27 cellular contexts compared by ENCODE assay signal in the genomic region with DNA sequence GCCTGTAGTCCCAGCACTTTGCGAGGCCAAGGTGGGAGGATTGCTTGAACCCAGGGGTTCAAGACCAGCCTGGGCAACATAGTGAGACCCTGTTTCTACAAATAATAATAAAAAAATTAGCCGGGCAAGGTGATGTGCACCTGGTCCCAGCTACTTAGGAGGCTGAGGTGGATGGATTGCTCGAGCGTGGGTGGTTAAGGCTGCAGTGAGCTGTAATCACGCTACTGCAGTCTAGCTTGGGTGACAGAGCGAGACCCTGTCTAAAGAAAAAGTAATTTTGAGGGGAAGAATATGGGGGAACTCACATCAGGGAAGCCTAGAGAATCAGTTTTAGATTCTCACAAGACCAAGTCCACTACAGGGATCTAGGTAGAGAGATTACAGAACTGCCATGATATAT.
"Had no signal": no experiment of that assay in that cellular context is flagged by ENCODE, and none has a peak within 500 bp of the region (broad histone marks: within the 10 kb centered on the region; RNA-seq: fewer than 3 reads in every experiment).

No MANE protein-coding gene starts in this region.

- H3K27ac Mint-ChIP-seq: mesothelial cell of epicardium; naive B cell; natural killer cell; nephron progenitor cell; neural progenitor cell; progenitor cell of endocrine pancreas; stimulated activated memory B cell treated with anti-CD40 and anti-IgM and Interleukin-4, amounts not matched to agents 10 μg/mL and 1 μg/mL and 100 μg/mL, for 72 hours; stimulated activated naive CD8-positive, alpha-beta T cell treated with anti-CD3 and anti-CD28 coated beads, Interleukin-15, amount 100 ng/mL, for 72 hours; type B pancreatic cell had no signal

- H3K36me3 Mint-ChIP-seq: mesothelial cell of epicardium; neural progenitor cell; stimulated activated memory B cell treated with anti-CD40 and anti-IgM and Interleukin-4, amounts not matched to agents 10 μg/mL and 1 μg/mL and 100 μg/mL, for 72 hours; type B pancreatic cell had no signal

- H3K4me1 Mint-ChIP-seq: mesothelial cell of epicardium; naive B cell; natural killer cell; nephron progenitor cell; neural progenitor cell; stimulated activated naive CD8-positive, alpha-beta T cell treated with anti-CD3 and anti-CD28 coated beads, Interleukin-15, amount 100 ng/mL, for 72 hours had no signal

- H3K27me3 ChIP-seq: neural progenitor cell, right atrium auricular region, right lobe of liver, tibial nerve, uterus had no signal

- H3K4me1 ChIP-seq: left ventricle myocardium inferior, neural progenitor cell, parathyroid adenoma, right atrium auricular region, right lobe of liver, tibial nerve, uterus had no signal

- DNase-seq: islet precursor cell; left ventricle myocardium inferior; mesendoderm; naive B cell; natural killer cell; nephron progenitor cell; occipital lobe; right lobe of liver; stimulated activated CD4-positive, alpha-beta T cell treated with anti-CD3 and anti-CD28 coated beads, Interleukin-1b, Interleukin-23, amount 100 ng/mL, for 48 hours; stimulated activated CD4-positive, alpha-beta T cell treated with anti-CD3 and anti-CD28 coated beads, Interleukin-2, amount 100 ng/mL, for 48 hours; stimulated activated CD4-positive, alpha-beta T cell treated with anti-CD3 and anti-CD28 coated beads, Interleukin-4, amount 100 ng/mL, for 4 hours; stimulated activated CD8-positive, alpha-beta memory T cell treated with anti-CD3 and anti-CD28 coated beads, Interleukin-4, amount 100 ng/mL, for 48 hours; stimulated activated naive CD4-positive, alpha-beta T cell treated with Interleukin-2 at 50 U/mL for 16 hours; stimulated activated naive CD8-positive, alpha-beta T cell treated with anti-CD3 and anti-CD28 coated beads, Interleukin-15, amount 100 ng/mL, for 72 hours; substantia nigra; uterus had no signal

- H3K9me3 Mint-ChIP-seq: mesothelial cell of epicardium; naive B cell; natural killer cell; nephron progenitor cell; neural progenitor cell; stimulated activated memory B cell treated with anti-CD40 and anti-IgM and Interleukin-4, amounts not matched to agents 10 μg/mL and 1 μg/mL and 100 μg/mL, for 72 hours; stimulated activated naive CD8-positive, alpha-beta T cell treated with anti-CD3 and anti-CD28 coated beads, Interleukin-15, amount 100 ng/mL, for 72 hours; type B pancreatic cell had no signal

- H3K4me3 ChIP-seq: left ventricle myocardium inferior, lung, neural progenitor cell, right atrium auricular region, right lobe of liver, smooth muscle cell, tibial nerve, uterus had no signal

- H3K4me3 Mint-ChIP-seq: mesothelial cell of epicardium; naive B cell; natural killer cell; nephron progenitor cell; neural progenitor cell; stimulated activated memory B cell treated with anti-CD40 and anti-IgM and Interleukin-4, amounts not matched to agents 10 μg/mL and 1 μg/mL and 100 μg/mL, for 72 hours; stimulated activated naive CD8-positive, alpha-beta T cell treated with anti-CD3 and anti-CD28 coated beads, Interleukin-15, amount 100 ng/mL, for 72 hours; type B pancreatic cell had no signal

- H3K36me3 ChIP-seq: left ventricle myocardium inferior, neural progenitor cell, neutrophil, right atrium auricular region, right lobe of liver, tibial nerve, uterus had no signal

- H3K27ac ChIP-seq: left ventricle myocardium inferior, neural progenitor cell, neutrophil, parathyroid adenoma, right atrium auricular region, right lobe of liver, tibial nerve, uterus had no signal

- H3K9me3 ChIP-seq: left ventricle myocardium inferior, neutrophil, right atrium auricular region, right lobe of liver, tibial nerve, uterus had no signal

- ATAC-seq: natural killer cell; right lobe of liver; stimulated activated memory B cell treated with anti-CD40 and anti-IgM and Interleukin-4, amounts not matched to agents 10 μg/mL and 1 μg/mL and 100 μg/mL, for 72 hours; stimulated activated naive CD8-positive, alpha-beta T cell treated with anti-CD3 and anti-CD28 coated beads, Interleukin-15, amount 100 ng/mL, for 72 hours had no signal

- H3K27me3 Mint-ChIP-seq: stimulated activated memory B cell treated with anti-CD40 and anti-IgM and Interleukin-4, amounts not matched to agents 10 μg/mL and 1 μg/mL and 100 μg/mL, for 72 hours had no signal
